In the genomic region with DNA sequence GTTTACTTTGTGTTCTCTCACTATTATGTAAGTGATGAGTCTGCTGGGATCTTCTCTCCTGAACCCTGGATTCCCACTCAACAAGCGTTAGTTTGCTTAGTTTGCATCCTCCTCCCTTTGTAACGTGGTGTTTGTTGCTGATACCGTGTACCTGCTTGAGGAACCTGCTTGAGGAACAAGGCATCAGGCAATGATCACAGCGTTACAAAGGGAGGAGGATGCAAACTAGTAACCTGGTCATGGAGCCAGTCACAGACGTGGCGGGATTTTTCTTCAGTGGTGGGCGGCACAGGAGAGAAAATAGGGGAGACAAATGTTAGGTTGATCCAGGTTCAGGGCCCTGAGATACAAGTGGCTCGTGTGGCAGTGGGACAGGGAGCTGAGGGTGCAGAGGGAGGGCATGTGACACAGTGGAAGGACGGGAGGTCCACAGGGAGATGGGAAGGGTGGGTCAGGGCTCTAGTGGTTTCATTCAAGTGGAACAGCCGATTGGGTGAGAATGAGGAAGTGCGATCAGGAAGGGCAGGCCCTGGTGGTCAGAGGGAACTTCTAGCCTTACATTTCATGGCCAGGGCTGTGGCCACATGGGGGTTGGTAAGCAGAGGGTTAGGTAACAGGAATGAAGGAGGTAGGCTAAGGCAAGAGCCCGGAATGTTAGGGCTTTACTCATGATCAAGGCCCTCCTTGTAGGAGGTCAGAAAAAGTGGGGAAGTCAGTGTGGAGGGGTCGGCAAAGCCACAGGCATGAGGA, we compare ENCODE assay signal across 11 cellular contexts. TPM values are rescaled to one million over a fixed set of nuclear protein-coding genes. Genes with fewer than 3 reads are reported as not detected.
A peak's percentile ranks its signal among the peaks of the same experiment; 100 is the strongest.
DNase-seq lines count a peak whose midpoint lies in the region; TF ChIP-seq lines count a peak whose summit lies in the region.
"Had no signal": no experiment of that assay in that cellular context is flagged by ENCODE, and none has a peak within 500 bp of the region (broad histone marks: within the 10 kb centered on the region; RNA-seq: fewer than 3 reads in every experiment).

No MANE protein-coding gene starts in this region.

- 67 to 76% methylated on average over 13 of the region's 13 CpGs for WGBS in GM23248 (ENCODE audit: low coverage in 1 of 2, low lambda C conversion rate in 2 of 2, missing lambda C conversion rate in 2 of 2), 2 experiments

- H3K4me3 Mint-ChIP-seq in T-helper 2 cell treated with Interferon-gamma antibody and Interleukin-4, amounts not matched to agents 5 μg/mL and 100 μg/mL, for 36 hours = no peak overlapping the region

- H3K36me3 ChIP-seq in left ventricle myocardium inferior (no peaks in the 10 kb centered on the region), GM23248 (ENCODE audit: low read depth) (no peaks in the 10 kb centered on the region), ascending aorta (no peaks in the 10 kb centered on the region), brain microvascular endothelial cell (replicated peaks) (no peaks in the 10 kb centered on the region)
- H3K36me3 ChIP-seq: thoracic aorta had no signal

- no peak for DNase-seq in T-helper 2 cell treated with Interferon-gamma antibody and Interleukin-4, amounts not matched to agents 5 μg/mL and 100 μg/mL, for 36 hours (ENCODE audit: low spot score)
- DNase-seq in T-helper 2 cell (no peak), NCI-H226 (peak; percentile 79), left ventricle myocardium inferior (peak; percentile 33), GM23248 (no peak), ascending aorta (ENCODE audit: low spot score in 2 of 2) (no peak), occipital lobe (lab: John Stamatoyannopoulos, UW) (no peak), brain microvascular endothelial cell (no peak)
- DNase-seq: activated CD4-positive, alpha-beta T cell treated with anti-CD3 and anti-CD28 coated beads, Interleukin-2, amount 50 U/mL, for 4 hours; NCI-H524 treated with DMSO at 0.1 percent for 48 hours had no signal

- H3K79me2 ChIP-seq in GM23248 (ENCODE audit: insufficient read depth) = no peaks in the 10 kb centered on the region

- H3K27me3 Mint-ChIP-seq in T-helper 2 cell treated with Interferon-gamma antibody and Interleukin-4, amounts not matched to agents 5 μg/mL and 100 μg/mL, for 36 hours (ENCODE audit: low read depth) = no peaks in the 10 kb centered on the region

- no peaks in the 10 kb centered on the region for H3K4me1 ChIP-seq in left ventricle myocardium inferior
- H3K4me1 ChIP-seq in GM23248 (ENCODE audit: insufficient read depth) = no peaks in the 10 kb centered on the region
- H3K4me1 ChIP-seq in ascending aorta = no peaks in the 10 kb centered on the region

- H3K27ac ChIP-seq in left ventricle myocardium inferior (replicated peaks) = no peak overlapping the region
- H3K27ac ChIP-seq in GM23248 = no peak overlapping the region
- H3K27ac ChIP-seq in ascending aorta = no peak overlapping the region
- no peak overlapping the region for H3K27ac ChIP-seq in brain microvascular endothelial cell
- H3K27ac ChIP-seq: thoracic aorta had no signal

- TF ChIP-seq CTCF in left ventricle myocardium inferior (IDR thresholded peaks at IDR 0.05; ENCODE audit: borderline replicate concordance) (no peak), ascending aorta (IDR thresholded peaks at IDR 0.05) (no peak), brain microvascular endothelial cell (IDR thresholded peaks at IDR 0.05; ENCODE audit: low read depth, low read length, missing control alignments) (no peak)

- H2AFZ ChIP-seq in GM23248 = no peak overlapping the region

- peaks cover 25% of the 10 kb centered on the region for H3K4me1 Mint-ChIP-seq in T-helper 2 cell treated with Interferon-gamma antibody and Interleukin-4, amounts not matched to agents 5 μg/mL and 100 μg/mL, for 36 hours (ENCODE audit: low read depth)

- intact Hi-C loops in left ventricle myocardium inferior (cut with micrococcal nuclease) (no loop called here), ascending aorta (cut with DNase I) (no loop called here)

- H3K27me3 ChIP-seq in left ventricle myocardium inferior (ENCODE audit: low read depth) (no peaks in the 10 kb centered on the region), GM23248 (replicated peaks; ENCODE audit: insufficient read depth) (no peaks in the 10 kb centered on the region), ascending aorta (no peaks in the 10 kb centered on the region), brain microvascular endothelial cell (replicated peaks) (no peaks in the 10 kb centered on the region)

- H3K9me2 ChIP-seq in GM23248 (ENCODE audit: insufficient read depth) = no peaks in the 10 kb centered on the region

- H3K36me3 Mint-ChIP-seq in T-helper 2 cell treated with Interferon-gamma antibody and Interleukin-4, amounts not matched to agents 5 μg/mL and 100 μg/mL, for 36 hours (ENCODE audit: low read depth) = peaks cover 44% of the 10 kb centered on the region

- H3K4me3 ChIP-seq in left ventricle myocardium inferior (no peak overlapping the region), GM23248 (no peak overlapping the region), ascending aorta (no peak overlapping the region), brain microvascular endothelial cell (ENCODE audit: low read depth, low read length) (no peak overlapping the region)
- H3K4me3 ChIP-seq: thoracic aorta had no signal

- peaks cover 9% of the 10 kb centered on the region for H3K9me3 Mint-ChIP-seq in T-helper 2 cell treated with Interferon-gamma antibody and Interleukin-4, amounts not matched to agents 5 μg/mL and 100 μg/mL, for 36 hours

- H4K20me1 ChIP-seq in GM23248 (ENCODE audit: insufficient read depth) = no peaks in the 10 kb centered on the region

- peak overlapping the region; percentile 34 for H3K27ac Mint-ChIP-seq in T-helper 2 cell treated with Interferon-gamma antibody and Interleukin-4, amounts not matched to agents 5 μg/mL and 100 μg/mL, for 36 hours

- H3K9ac ChIP-seq in GM23248 = no peak overlapping the region

- H3K4me2 ChIP-seq in GM23248 (ENCODE audit: unreplicated experiment) = no peak overlapping the region

- peaks cover 20% of the 10 kb centered on the region for H3K9me3 ChIP-seq in left ventricle myocardium inferior (replicated peaks)
- H3K9me3 ChIP-seq in GM23248 (ENCODE audit: low read depth) = no peaks in the 10 kb centered on the region
- H3K9me3 ChIP-seq in ascending aorta = peaks cover 0 to 4% of the 10 kb centered on the region in 2 donors
- H3K9me3 ChIP-seq: thoracic aorta had no signal

- H3F3A ChIP-seq in GM23248 (ENCODE audit: insufficient read depth) = no peaks in the 10 kb centered on the region

- in situ Hi-C loops in GM23248 (cut with MboI) = no loop called here
- in situ Hi-C loops in brain microvascular endothelial cell (cut with HindIII; ENCODE audit: low pct_ligation_motif_present, low sequenced_read_pairs) = no loop called here

RNA-seq across cellular contexts. Expression of a gene that starts 38.0 kb away (rescaled TPM):
- total RNA-seq in left ventricle myocardium inferior (1.1 TPM), ascending aorta (3.5 TPM), occipital lobe (61.5 TPM)
- 1.4 and 1.5 TPM in 2 replicates for total RNA-seq in GM23248 (2014; rRNA removed; shearing (Covaris generic))
- 0.27 and 0.60 TPM in 2 replicates for polyA plus RNA-seq in GM23248 (2016; fragmentation: Nextera tagmentation; extraction: Ambion mirVana)

Comparison
In these comparisons a context has a peak if more than half of its experiments do, and no peak if none do; other contexts are left out.
1. DNase-seq: peak in NCI-H226 (single experiment) and left ventricle myocardium inferior (single experiment); none in T-helper 2 cell treated with Interferon-gamma antibody and Interleukin-4, amounts not matched to agents 5 μg/mL and 100 μg/mL, for 36 hours (single experiment), T-helper 2 cell (0 of 5), GM23248 (single experiment), ascending aorta (0 of 2), occipital lobe (single experiment) and brain microvascular endothelial cell (single experiment).
2. RNA of a gene that starts 38.0 kb away (total RNA-seq): 61.5 TPM in occipital lobe (single experiment); 3.5 TPM in ascending aorta (single experiment), 1.4 to 1.5 TPM in GM23248 and 1.1 TPM in left ventricle myocardium inferior (single experiment); every median in the first group is over 10 times any median in the second.